ENCODE assay signal across 2 cellular contexts in the genomic region with DNA sequence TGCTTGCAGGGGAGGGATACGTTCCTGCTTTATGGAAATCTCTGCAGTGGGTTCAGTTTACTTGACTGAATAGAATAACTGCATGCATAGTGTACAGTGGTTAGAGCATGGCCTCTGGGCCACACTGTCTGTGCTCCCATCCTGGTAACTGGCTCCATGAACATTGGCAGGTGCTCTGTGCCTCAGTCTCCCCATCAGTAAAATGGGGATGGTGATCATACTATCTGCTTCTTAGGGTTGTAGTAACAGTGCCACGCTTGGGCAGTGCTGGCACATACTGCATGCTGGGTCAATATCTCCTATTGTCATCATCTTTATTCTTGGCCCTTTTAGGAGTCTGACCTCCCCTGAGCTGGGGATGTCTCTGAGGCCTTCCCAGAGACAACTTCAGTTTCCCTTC.
TF ChIP-seq lines count a peak whose summit lies in the region.

No MANE protein-coding gene starts in this region.

TF ChIP-seq in IMR-90, 13 proteins besides CTCF, POLR2A, EP300 and RAD21:
- TF ChIP-seq, protein P1, sequence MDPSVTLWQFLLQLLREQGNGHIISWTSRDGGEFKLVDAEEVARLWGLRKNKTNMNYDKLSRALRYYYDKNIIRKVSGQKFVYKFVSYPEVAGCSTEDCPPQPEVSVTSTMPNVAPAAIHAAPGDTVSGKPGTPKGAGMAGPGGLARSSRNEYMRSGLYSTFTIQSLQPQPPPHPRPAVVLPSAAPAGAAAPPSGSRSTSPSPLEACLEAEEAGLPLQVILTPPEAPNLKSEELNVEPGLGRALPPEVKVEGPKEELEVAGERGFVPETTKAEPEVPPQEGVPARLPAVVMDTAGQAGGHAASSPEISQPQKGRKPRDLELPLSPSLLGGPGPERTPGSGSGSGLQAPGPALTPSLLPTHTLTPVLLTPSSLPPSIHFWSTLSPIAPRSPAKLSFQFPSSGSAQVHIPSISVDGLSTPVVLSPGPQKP (IDR thresholded peaks at IDR 0.05; ENCODE audit: borderline replicate concordance, low read depth, low read length): no peak
- TF ChIP-seq FOS (IDR thresholded peaks at IDR 0.05; ENCODE audit: low read depth, low read length) (no peak), MAFK (IDR thresholded peaks at IDR 0.05; ENCODE audit: low read depth, low read length) (no peak), RCOR1 (IDR thresholded peaks at IDR 0.05; ENCODE audit: insufficient replicate concordance, low read length) (no peak), MXI1 (IDR thresholded peaks at IDR 0.05; ENCODE audit: borderline replicate concordance, low read depth, low read length) (no peak), CHD1 (IDR thresholded peaks at IDR 0.05; ENCODE audit: low read depth, low read length) (no peak)
- TF ChIP-seq, protein P2, sequence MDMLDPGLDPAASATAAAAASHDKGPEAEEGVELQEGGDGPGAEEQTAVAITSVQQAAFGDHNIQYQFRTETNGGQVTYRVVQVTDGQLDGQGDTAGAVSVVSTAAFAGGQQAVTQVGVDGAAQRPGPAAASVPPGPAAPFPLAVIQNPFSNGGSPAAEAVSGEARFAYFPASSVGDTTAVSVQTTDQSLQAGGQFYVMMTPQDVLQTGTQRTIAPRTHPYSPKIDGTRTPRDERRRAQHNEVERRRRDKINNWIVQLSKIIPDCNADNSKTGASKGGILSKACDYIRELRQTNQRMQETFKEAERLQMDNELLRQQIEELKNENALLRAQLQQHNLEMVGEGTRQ (IDR thresholded peaks at IDR 0.05; ENCODE audit: low read depth, low read length): no peak

TF ChIP-seq in HepG2, 621 proteins besides CTCF, POLR2A, EP300 and RAD21 (continued from another document):
- TF ChIP-seq, protein P3, sequence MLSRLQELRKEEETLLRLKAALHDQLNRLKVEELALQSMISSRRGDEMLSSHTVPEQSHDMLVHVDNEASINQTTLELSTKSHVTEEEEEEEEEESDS (CRISPR knock-in tag; IDR thresholded peaks at IDR 0.05; ENCODE audit: borderline replicate concordance): no peak
- TF ChIP-seq ZNF629 (CRISPR knock-in tag; conservative IDR thresholded peaks at IDR 0.05): 0 out of 2 replicates have a peak, but pooled peaks have one; percentile 59
